ENCODE assay signal across 17 cellular contexts in the genomic region with DNA sequence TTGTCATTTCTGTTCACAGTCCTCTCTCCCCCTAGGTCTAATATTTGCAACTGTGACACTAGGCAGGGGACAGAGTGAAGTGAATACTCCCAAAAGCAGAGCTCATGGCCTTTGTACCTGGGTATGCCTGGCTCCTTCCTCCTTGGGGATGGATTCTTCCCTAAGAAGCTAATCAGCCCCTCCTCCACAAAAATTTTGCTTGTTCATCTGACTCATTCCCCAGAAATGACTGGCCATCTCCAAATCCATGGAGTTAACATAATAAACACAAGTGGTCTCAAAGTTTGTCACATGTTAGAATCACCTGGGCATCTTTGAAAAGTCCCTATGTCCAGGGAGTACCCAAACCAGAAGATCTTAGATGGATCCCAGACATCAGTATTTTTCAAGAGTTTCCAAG.
"Had no signal": no experiment of that assay in that cellular context is flagged by ENCODE, and none has a peak within 500 bp of the region (broad histone marks: within the 10 kb centered on the region; RNA-seq: fewer than 3 reads in every experiment).

No MANE protein-coding gene starts in this region.

- H3K27me3 ChIP-seq: brain microvascular endothelial cell, gastrocnemius medialis, right atrium auricular region, tibial nerve, uterus had no signal

- H3K4me1 ChIP-seq: gastrocnemius medialis, right atrium auricular region, tibial nerve, uterus had no signal

- H3K9me3 ChIP-seq: gastrocnemius medialis, mucosa of descending colon, right atrium auricular region, tibial nerve, uterus had no signal

- H3K27ac ChIP-seq: brain microvascular endothelial cell, coronary artery, gastrocnemius medialis, right atrium auricular region, tibial nerve, uterus had no signal

- H3K4me3 ChIP-seq: coronary artery, gastrocnemius medialis, mucosa of descending colon, right atrium auricular region, tibial nerve, uterus had no signal

- DNase-seq: activated B cell treated with CpG ODN at 0.5 μM for 24 hours; activated CD4-positive, alpha-beta memory T cell treated with anti-CD3 and anti-CD28 coated beads, Interleukin-2, amount 10 ng/mL, durations not matched to agents 7 days and 5 days; activated CD4-positive, alpha-beta T cell treated with anti-CD3 and anti-CD28 coated beads for 4 hours; activated CD8-positive, alpha-beta memory T cell treated with anti-CD3 and anti-CD28 coated beads, Interleukin-2, amount 10 ng/mL, durations not matched to agents 7 days and 5 days; brain microvascular endothelial cell; erythroblast; gastrocnemius medialis; head of caudate nucleus; mesenchymal stem cell; mucosa of descending colon; naive B cell; stimulated activated CD4-positive, alpha-beta T cell treated with anti-CD3 and anti-CD28 coated beads, Interleukin-2, amount 100 ng/mL, for 24 hours; T-helper 9 cell; uterus had no signal

- ATAC-seq: activated CD8-positive, alpha-beta memory T cell treated with anti-CD3 and anti-CD28 coated beads, Interleukin-2, amount 10 ng/mL, durations not matched to agents 7 days and 5 days; gastrocnemius medialis; mucosa of descending colon had no signal

- H3K36me3 ChIP-seq: brain microvascular endothelial cell, gastrocnemius medialis, right atrium auricular region, tibial nerve, uterus had no signal
